Comparison of ENCODE assay signal across 17 cellular contexts in the genomic region with DNA sequence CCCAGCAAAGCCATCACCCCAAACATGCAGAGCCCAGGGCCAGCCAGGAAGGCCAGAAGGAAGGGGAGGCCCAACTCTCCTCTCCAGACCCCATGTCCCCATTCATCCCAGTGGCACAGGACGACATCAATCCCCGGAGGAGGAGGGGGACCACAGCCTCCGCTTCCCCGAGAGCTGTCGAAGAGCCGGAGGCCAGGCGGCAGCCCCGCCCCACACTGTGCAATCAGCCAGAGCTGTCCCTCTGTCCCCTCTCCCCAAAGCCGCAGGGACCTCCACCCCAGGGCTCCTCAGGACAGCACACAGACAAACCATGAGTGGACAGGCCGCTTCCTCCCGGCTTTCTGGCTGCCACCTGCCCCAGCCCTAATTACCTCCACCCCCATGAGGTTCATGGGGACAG. TPM values are rescaled to one million over a fixed set of nuclear protein-coding genes. Genes with fewer than 3 reads are reported as not detected.
A peak's percentile ranks its signal among the peaks of the same experiment; 100 is the strongest.
DNase-seq lines count a peak whose midpoint lies in the region; ATAC-seq and TF ChIP-seq lines count a peak whose summit lies in the region.
"Had no signal": no experiment of that assay in that cellular context is flagged by ENCODE, and none has a peak within 500 bp of the region (broad histone marks: within the 10 kb centered on the region; RNA-seq: fewer than 3 reads in every experiment).

No MANE protein-coding gene starts in this region.

- CTCF ChIA-PET in RWPE1 (lab: Yijun Ruan, JAX): interaction anchor here (0.6 kb wide), 1 partner anchor 15 kb away, joined by 6 read pairs; no protein-coding TSS in a partner anchor

- POLR2A ChIA-PET in RWPE1 (lab: Yijun Ruan, JAX; ENCODE audit: low non-redundant PET): interaction anchor here (0.6 to 1.1 kb wide), 3 partner anchors 12 to 110 kb away, joined by 3 to 4 read pairs (median 3); partner anchors contain the start of gene RAB35

- no peak overlapping the region for H3K4me3 ChIP-seq in stomach smooth muscle (ENCODE audit: low read length in 2 of 2)

- H3K4me1 Mint-ChIP-seq in effector memory CD8-positive, alpha-beta T cell (ENCODE audit: low read depth in 2 of 2): peaks cover 23 to 31% of the 10 kb centered on the region in 2 donors
- H3K4me1 Mint-ChIP-seq in T-helper 2 cell treated with Interferon-gamma antibody and Interleukin-4, amounts not matched to agents 5 μg/mL and 100 μg/mL, for 36 hours (ENCODE audit: low read depth): peaks cover 2% of the 10 kb centered on the region

- no peak for DNase-seq in activated naive CD4-positive, alpha-beta T cell treated with anti-CD3 and anti-CD28 coated beads, Interleukin-2, amount 50 U/mL, for 72 hours (ENCODE audit: low spot score in 2 of 2)
- DNase-seq in activated naive CD4-positive, alpha-beta T cell treated with Interleukin-2 at 50 U/mL for 16 hours: no peak
- DNase-seq in RWPE1 (ENCODE audit: low spot score) (no peak), SHP77 treated with DMSO at 0.1 percent for 48 hours (lab: John Stamatoyannopoulos, UW) (no peak), HT-29 (ENCODE audit: low spot score) (no peak)
- DNase-seq in effector memory CD8-positive, alpha-beta T cell: no peak
- no peak for DNase-seq in T-helper 2 cell treated with Interferon-gamma antibody and Interleukin-4, amounts not matched to agents 5 μg/mL and 100 μg/mL, for 36 hours (ENCODE audit: low spot score)
- DNase-seq: CD4-positive, CD25-positive, alpha-beta regulatory T cell; GF-D8; KBM-7; NCI-H1048; NCI-H146; NCI-H2081 treated with DMSO at 0.1 percent for 48 hours; NCI-H226; NCI-H526 treated with DMSO at 0.1 percent for 48 hours had no signal

- ATAC-seq in activated naive CD4-positive, alpha-beta T cell treated with anti-CD3 and anti-CD28 coated beads, Interleukin-2, amount 50 U/mL, for 72 hours: no peak
- no peak for ATAC-seq in effector memory CD8-positive, alpha-beta T cell (replicated peaks)

- H3K27ac ChIP-seq in RWPE1 (peak overlapping the region; percentile 39), stomach smooth muscle (ENCODE audit: low read length) (peak overlapping the region; percentile 18)
- H3K27ac ChIP-seq: HL-60 had no signal

- no peaks in the 10 kb centered on the region for H3K27me3 Mint-ChIP-seq in effector memory CD8-positive, alpha-beta T cell
- H3K27me3 Mint-ChIP-seq in T-helper 2 cell treated with Interferon-gamma antibody and Interleukin-4, amounts not matched to agents 5 μg/mL and 100 μg/mL, for 36 hours (ENCODE audit: low read depth): no peaks in the 10 kb centered on the region
- H3K27me3 Mint-ChIP-seq: CD4-positive, CD25-positive, alpha-beta regulatory T cell had no signal

- H3K9me3 Mint-ChIP-seq in activated naive CD4-positive, alpha-beta T cell treated with anti-CD3 and anti-CD28 coated beads, Interleukin-2, amount 50 U/mL, for 72 hours: no peaks in the 10 kb centered on the region
- no peaks in the 10 kb centered on the region for H3K9me3 Mint-ChIP-seq in effector memory CD8-positive, alpha-beta T cell
- H3K9me3 Mint-ChIP-seq in T-helper 2 cell treated with Interferon-gamma antibody and Interleukin-4, amounts not matched to agents 5 μg/mL and 100 μg/mL, for 36 hours: no peaks in the 10 kb centered on the region
- H3K9me3 Mint-ChIP-seq: CD4-positive, CD25-positive, alpha-beta regulatory T cell had no signal

- H3K36me3 Mint-ChIP-seq in activated naive CD4-positive, alpha-beta T cell treated with anti-CD3 and anti-CD28 coated beads, Interleukin-2, amount 50 U/mL, for 72 hours: no peaks in the 10 kb centered on the region
- peaks cover 66% of the 10 kb centered on the region for H3K36me3 Mint-ChIP-seq in effector memory CD8-positive, alpha-beta T cell (ENCODE audit: insufficient read depth)
- peaks cover 49% of the 10 kb centered on the region for H3K36me3 Mint-ChIP-seq in T-helper 2 cell treated with Interferon-gamma antibody and Interleukin-4, amounts not matched to agents 5 μg/mL and 100 μg/mL, for 36 hours (ENCODE audit: low read depth)

- peak overlapping the region; percentile 76 to 77 for H3K27ac Mint-ChIP-seq in activated naive CD4-positive, alpha-beta T cell treated with anti-CD3 and anti-CD28 coated beads, Interleukin-2, amount 50 U/mL, for 72 hours
- peak overlapping the region; percentile 73 to 94 for H3K27ac Mint-ChIP-seq in effector memory CD8-positive, alpha-beta T cell
- no peak overlapping the region for H3K27ac Mint-ChIP-seq in T-helper 2 cell treated with Interferon-gamma antibody and Interleukin-4, amounts not matched to agents 5 μg/mL and 100 μg/mL, for 36 hours

- peak overlapping the region in 1 of 2 donors; percentile 25 for H3K4me3 Mint-ChIP-seq in effector memory CD8-positive, alpha-beta T cell
- H3K4me3 Mint-ChIP-seq in T-helper 2 cell treated with Interferon-gamma antibody and Interleukin-4, amounts not matched to agents 5 μg/mL and 100 μg/mL, for 36 hours: no peak overlapping the region
- H3K4me3 Mint-ChIP-seq: CD4-positive, CD25-positive, alpha-beta regulatory T cell had no signal

- H3K36me3 ChIP-seq in stomach smooth muscle (ENCODE audit: control insufficient read depth in 2 of 2, insufficient read depth in 2 of 2, low read length in 2 of 2): peaks cover 32 to 34% of the 10 kb centered on the region in 2 donors

- no peak for TF ChIP-seq CTCF in RWPE1 (conservative IDR thresholded peaks at IDR 0.05; ENCODE audit: low read depth)

- no peak overlapping the region for H3K9ac ChIP-seq in stomach smooth muscle (ENCODE audit: low read length in 2 of 2)

- H3K27me3 ChIP-seq in stomach smooth muscle (ENCODE audit: control insufficient read depth in 1 of 2, insufficient read depth in 2 of 2, low read length in 2 of 2): no peaks in the 10 kb centered on the region

- H3K4me1 ChIP-seq in stomach smooth muscle (ENCODE audit: control insufficient read depth, insufficient read depth, low read length): peaks cover 23% of the 10 kb centered on the region

- no peaks in the 10 kb centered on the region for H3K9me3 ChIP-seq in stomach smooth muscle (ENCODE audit: control insufficient read depth in 2 of 2, low read length in 2 of 2)

RNA-seq across cellular contexts. Expression of gene RAB35, which starts 16.8 kb away (rescaled TPM):
- total RNA-seq in activated naive CD4-positive, alpha-beta T cell treated with anti-CD3 and anti-CD28 coated beads, Interleukin-2, amount 50 U/mL, for 72 hours: 10 to 100 TPM; 38.7 to 59.6 TPM
- 46.1 and 53.4 TPM in 2 replicates for total RNA-seq in HT-29 (2014; rRNA removed; shearing (Covaris generic))
